ENCODE assay signal across 18 cellular contexts in the genomic region with DNA sequence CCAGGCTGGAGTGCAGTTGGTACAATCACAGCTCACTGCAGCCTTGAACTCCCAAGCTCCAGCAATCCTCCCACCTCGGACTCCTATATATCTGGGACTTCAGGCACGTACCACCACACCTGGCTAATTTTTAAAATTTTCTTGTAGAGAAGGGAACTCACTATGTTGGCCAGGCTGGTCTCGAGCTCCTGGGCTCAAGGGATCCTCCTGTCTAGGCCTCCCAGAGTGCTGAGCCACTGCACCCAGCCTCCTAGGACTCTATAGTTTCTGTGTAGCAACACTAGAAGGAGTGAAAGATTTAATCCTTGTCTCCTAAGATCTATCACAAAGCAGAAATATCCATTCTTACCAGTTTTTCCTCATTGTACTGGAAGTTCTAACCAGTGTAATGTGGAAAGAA. TPM values are rescaled to one million over a fixed set of nuclear protein-coding genes. Genes with fewer than 3 reads are reported as not detected.
DNase-seq lines count a peak whose midpoint lies in the region; ATAC-seq and TF ChIP-seq lines count a peak whose summit lies in the region.
"Had no signal": no experiment of that assay in that cellular context is flagged by ENCODE, and none has a peak within 500 bp of the region (broad histone marks: within the 10 kb centered on the region; RNA-seq: fewer than 3 reads in every experiment).

No MANE protein-coding gene starts in this region.

- H3K9me1 ChIP-seq in IMR-90 (ENCODE audit: insufficient read depth, low read length), result no peaks in the 10 kb centered on the region

- TF ChIP-seq RAD21 in IMR-90 (IDR thresholded peaks at IDR 0.05; ENCODE audit: low read length), result no peak

- H3K23ac ChIP-seq in IMR-90 (ENCODE audit: low read depth, low read length), result no peak overlapping the region

- H3K27me3 ChIP-seq in BLaER1 (no peaks in the 10 kb centered on the region), IMR-90 (ENCODE audit: control insufficient read depth, insufficient read depth, low read length) (no peaks in the 10 kb centered on the region; the same call in 1 of the 2 replicates), RWPE2 (ENCODE audit: insufficient read depth, poor library complexity, severe bottlenecking) (no peaks in the 10 kb centered on the region)

- no peak overlapping the region for H3K18ac ChIP-seq in IMR-90 (ENCODE audit: low read depth, low read length)

- H3K36me3 ChIP-seq in BLaER1 (no peaks in the 10 kb centered on the region), IMR-90 (ENCODE audit: control insufficient read depth, insufficient read depth, low read length) (no peaks in the 10 kb centered on the region), RWPE2 (ENCODE audit: low read depth) (no peaks in the 10 kb centered on the region)

- H3K4me1 ChIP-seq in BLaER1 (peaks cover 20% of the 10 kb centered on the region), IMR-90 (ENCODE audit: control insufficient read depth, insufficient read depth, low read length) (no peaks in the 10 kb centered on the region), RWPE2 (ENCODE audit: insufficient read depth, poor library complexity, severe bottlenecking) (no peaks in the 10 kb centered on the region)
- H3K4me1 ChIP-seq: Caco-2 had no signal

- dilution Hi-C loops in IMR-90 (cut with HindIII; ENCODE audit: low sequenced_read_pairs, unreplicated experiment), result no loop called here

- H3K9me3 ChIP-seq in BLaER1, result no peaks in the 10 kb centered on the region
- H3K9me3 ChIP-seq in IMR-90 (ENCODE audit: control insufficient read depth, insufficient read depth, low read length), result no peaks in the 10 kb centered on the region
- H3K9me3 ChIP-seq in RWPE2 (ENCODE audit: severe bottlenecking), result no peaks in the 10 kb centered on the region
- H3K9me3 ChIP-seq: Caco-2 had no signal

- H3K27ac ChIP-seq in BLaER1 (no peak overlapping the region), IMR-90 (ENCODE audit: insufficient read depth, low read length) (no peak overlapping the region), RWPE2 (ENCODE audit: poor library complexity, severe bottlenecking) (no peak overlapping the region)

- no peak overlapping the region for H2BK20ac ChIP-seq in IMR-90 (ENCODE audit: low read depth, low read length)

- peak overlapping the region; percentile 41 for H3K4me2 ChIP-seq in BLaER1
- no peak overlapping the region for H3K4me2 ChIP-seq in IMR-90 (ENCODE audit: low read depth, low read length)

- WGBS in IMR-90 (ENCODE audit: extremely low coverage in 2 of 2, insufficient read length in 1 of 2), 2 experiments, result no CpG with 5 or more reads among the region's 3 CpGs

- peaks cover under 1% of the 10 kb centered on the region for H3K4me1 Mint-ChIP-seq in stimulated activated memory B cell treated with anti-CD40 and anti-IgM and Interleukin-4, amounts not matched to agents 10 μg/mL and 1 μg/mL and 100 μg/mL, for 72 hours
- H3K4me1 Mint-ChIP-seq in activated naive CD4-positive, alpha-beta T cell treated with anti-CD3 and anti-CD28 coated beads for 36 hours (ENCODE audit: low read depth), result no peaks in the 10 kb centered on the region

- no peak overlapping the region for H2BK15ac ChIP-seq in IMR-90 (ENCODE audit: low read depth, low read length)

- POLR2A ChIA-PET in IMR-90 (lab: Charles Lee; ENCODE audit: unreplicated experiment), result no interaction called here

- ATAC-seq in IMR-90 (ENCODE audit: low read depth), result no peak
- no peak for ATAC-seq in RWPE2 (ENCODE audit: low read depth)
- ATAC-seq in stimulated activated memory B cell treated with anti-CD40 and anti-IgM and Interleukin-4, amounts not matched to agents 10 μg/mL and 1 μg/mL and 100 μg/mL, for 72 hours, result no peak
- no peak for ATAC-seq in GM21529 (IDR thresholded peaks at IDR 0.05; ENCODE audit: unreplicated experiment)
- no peak for ATAC-seq in GM19035 (IDR thresholded peaks at IDR 0.05; ENCODE audit: unreplicated experiment)
- ATAC-seq: HCT116 had no signal

- H2AK9ac ChIP-seq in IMR-90 (replicated peaks; ENCODE audit: low read depth, low read length, poor library complexity), result no peak overlapping the region

- H4K20me1 ChIP-seq in BLaER1 (no peaks in the 10 kb centered on the region), IMR-90 (ENCODE audit: insufficient read depth, low read length) (no peaks in the 10 kb centered on the region)

- H4K8ac ChIP-seq in IMR-90 (ENCODE audit: low read depth in 2 of 2, low read length in 2 of 2), result no peak overlapping the region

- H2BK5ac ChIP-seq in IMR-90 (ENCODE audit: low read depth, low read length, poor library complexity, severe bottlenecking), result no peak overlapping the region

- no peak overlapping the region for H3K4me3 Mint-ChIP-seq in stimulated activated memory B cell treated with anti-CD40 and anti-IgM and Interleukin-4, amounts not matched to agents 10 μg/mL and 1 μg/mL and 100 μg/mL, for 72 hours
- H3K4me3 Mint-ChIP-seq in activated naive CD4-positive, alpha-beta T cell treated with anti-CD3 and anti-CD28 coated beads for 36 hours, result no peak overlapping the region
- H3K4me3 Mint-ChIP-seq: HFFc6 had no signal

- no peaks in the 10 kb centered on the region for H3K79me1 ChIP-seq in IMR-90 (ENCODE audit: low read depth in 1 of 2, low read length in 2 of 2)

- no peaks in the 10 kb centered on the region for H3K27me3 Mint-ChIP-seq in stimulated activated memory B cell treated with anti-CD40 and anti-IgM and Interleukin-4, amounts not matched to agents 10 μg/mL and 1 μg/mL and 100 μg/mL, for 72 hours
- H3K27me3 Mint-ChIP-seq in activated naive CD4-positive, alpha-beta T cell treated with anti-CD3 and anti-CD28 coated beads for 36 hours (ENCODE audit: low read depth), result no peaks in the 10 kb centered on the region

- no peak overlapping the region for H2BK120ac ChIP-seq in IMR-90 (ENCODE audit: low read depth, low read length)

- TF ChIP-seq POLR2A in IMR-90 (IDR thresholded peaks at IDR 0.05; ENCODE audit: low read depth, low read length), result no peak

- H2AK5ac ChIP-seq in IMR-90 (ENCODE audit: low read depth, low read length), result no peak overlapping the region

- H3K36me3 Mint-ChIP-seq in stimulated activated memory B cell treated with anti-CD40 and anti-IgM and Interleukin-4, amounts not matched to agents 10 μg/mL and 1 μg/mL and 100 μg/mL, for 72 hours, result no peaks in the 10 kb centered on the region
- no peaks in the 10 kb centered on the region for H3K36me3 Mint-ChIP-seq in activated naive CD4-positive, alpha-beta T cell treated with anti-CD3 and anti-CD28 coated beads for 36 hours (ENCODE audit: low read depth)
- H3K36me3 Mint-ChIP-seq: CD4-positive, CD25-positive, alpha-beta regulatory T cell had no signal

- H3K9me3 Mint-ChIP-seq in stimulated activated memory B cell treated with anti-CD40 and anti-IgM and Interleukin-4, amounts not matched to agents 10 μg/mL and 1 μg/mL and 100 μg/mL, for 72 hours, result no peaks in the 10 kb centered on the region
- no peaks in the 10 kb centered on the region for H3K9me3 Mint-ChIP-seq in activated naive CD4-positive, alpha-beta T cell treated with anti-CD3 and anti-CD28 coated beads for 36 hours
- H3K9me3 Mint-ChIP-seq: CD4-positive, CD25-positive, alpha-beta regulatory T cell; HFFc6 had no signal

- peak overlapping the region; percentile 37 for H3K27ac Mint-ChIP-seq in stimulated activated memory B cell treated with anti-CD40 and anti-IgM and Interleukin-4, amounts not matched to agents 10 μg/mL and 1 μg/mL and 100 μg/mL, for 72 hours
- no peak overlapping the region for H3K27ac Mint-ChIP-seq in activated naive CD4-positive, alpha-beta T cell treated with anti-CD3 and anti-CD28 coated beads for 36 hours
- H3K27ac Mint-ChIP-seq: CD4-positive, CD25-positive, alpha-beta regulatory T cell; HFFc6 had no signal

- no peak overlapping the region for H4K91ac ChIP-seq in IMR-90 (ENCODE audit: insufficient read depth, low read depth, low read length)

- DNase-seq in IMR-90 (no peak), RWPE2 (ENCODE audit: low spot score) (peak; percentile 4)
- DNase-seq in activated naive CD4-positive, alpha-beta T cell treated with anti-CD3 and anti-CD28 coated beads for 36 hours, result no peak
- DNase-seq: 8988T; C1 segment of cervical spinal cord; Caco-2; CD4-positive, CD25-positive, alpha-beta regulatory T cell; DMS153; DMS79; GDM1; HFFc6 had no signal

- no peak overlapping the region for H3K4ac ChIP-seq in IMR-90 (ENCODE audit: low read depth, low read length)

- in situ Hi-C loops in IMR-90 (cut with MboI; ENCODE audit: low sequenced_read_pairs), result no loop called here

- H4K5ac ChIP-seq in IMR-90 (ENCODE audit: low read depth, low read length), result no peak overlapping the region

- intact Hi-C loops in IMR-90 (cut with micrococcal nuclease), result no loop called here
- intact Hi-C loops in activated naive CD4-positive, alpha-beta T cell treated with anti-CD3 and anti-CD28 coated beads for 36 hours (cut with micrococcal nuclease), result no loop called here

- H3K14ac ChIP-seq in IMR-90 (replicated peaks; ENCODE audit: low read depth, low read length), result no peak overlapping the region

- H3K4me3 ChIP-seq in BLaER1 (no peak overlapping the region), IMR-90 (ENCODE audit: insufficient read depth, low read depth, low read length) (no peak overlapping the region), RWPE2 (ENCODE audit: severe bottlenecking) (no peak overlapping the region)

- H2AFZ ChIP-seq in IMR-90 (replicated peaks; ENCODE audit: low read length, poor library complexity), result peak overlapping the region; percentile 6

- CTCF ChIA-PET in IMR-90 (lab: Yijun Ruan, JAX), result interaction anchor here (0.5 kb wide), 1 partner anchor 10 kb away, joined by 4 read pairs; no protein-coding TSS in a partner anchor
- CTCF ChIA-PET in activated naive CD4-positive, alpha-beta T cell treated with anti-CD3 and anti-CD28 coated beads for 36 hours (lab: Charles Lee), result no interaction called here

- H3K9ac ChIP-seq in BLaER1, result no peak overlapping the region
- no peak overlapping the region for H3K9ac ChIP-seq in IMR-90 (ENCODE audit: low read depth, low read length)

- no peak overlapping the region for H3K56ac ChIP-seq in IMR-90 (ENCODE audit: extremely low read depth, insufficient read depth, low read length)

- TF ChIP-seq CTCF in IMR-90 (conservative IDR thresholded peaks at IDR 0.05; ENCODE audit: low read depth, low read length) (no peak), RWPE2 (IDR thresholded peaks at IDR 0.05; ENCODE audit: poor library complexity, severe bottlenecking) (no peak)

- no TSS peak for BruUV-seq in IMR-90 (replicated peaks; lab: Mats Ljungman, UMichigan)

RNA-seq across cellular contexts. Expression of gene APOF, which starts 4.3 kb away (rescaled TPM):
- total RNA-seq in IMR-90 (2012; rRNA removed), result not detected in 2 replicates
- polyA plus RNA-seq in IMR-90 (2012; rRNA removed), result not detected in 2 replicates
- not detected in 2 replicates for polyA plus RNA-seq in IMR-90 (2012; cell fraction: cytosol; rRNA removed)
- polyA plus RNA-seq in IMR-90 (2012; cell fraction: nucleus; rRNA removed; ENCODE audit: low replicate concordance), result not detected in 2 replicates
- total RNA-seq in activated naive CD4-positive, alpha-beta T cell treated with anti-CD3 and anti-CD28 coated beads for 36 hours, result not detected
- total RNA-seq: A673; CD4-positive, CD25-positive, alpha-beta regulatory T cell; HFFc6 had no signal
- polyA plus RNA-seq: AG04450; CD4-positive, CD25-positive, alpha-beta regulatory T cell had no signal

RNA-seq across cellular contexts. Expression of gene STAT2, which starts 7.0 kb away (rescaled TPM):
- total RNA-seq in IMR-90 (2012; rRNA removed), result 125 and 182 TPM in 2 replicates
- polyA plus RNA-seq in IMR-90 (2012; rRNA removed), result 63.9 and 99.3 TPM in 2 replicates
- 38.2 and 47.6 TPM in 2 replicates for polyA plus RNA-seq in IMR-90 (2012; cell fraction: cytosol; rRNA removed)
- polyA plus RNA-seq in IMR-90 (2012; cell fraction: nucleus; rRNA removed; ENCODE audit: low replicate concordance), result 266 and 434 TPM in 2 replicates
- 100 to 1,000 TPM; 109 to 119 TPM for total RNA-seq in activated naive CD4-positive, alpha-beta T cell treated with anti-CD3 and anti-CD28 coated beads for 36 hours

RNA-seq across cellular contexts. Expression of gene IL23A, which starts 28.3 kb away (rescaled TPM):
- total RNA-seq in IMR-90 (2012; rRNA removed), result not detected in 2 replicates
- 0.17 and 0.55 TPM in 2 replicates for polyA plus RNA-seq in IMR-90 (2012; rRNA removed)
- 0.19 TPM in 1 of 2 replicates, not detected in the other for polyA plus RNA-seq in IMR-90 (2012; cell fraction: cytosol; rRNA removed)
- 0.30 and 0.36 TPM in 2 replicates for polyA plus RNA-seq in IMR-90 (2012; cell fraction: nucleus; rRNA removed; ENCODE audit: low replicate concordance)
- total RNA-seq in activated naive CD4-positive, alpha-beta T cell treated with anti-CD3 and anti-CD28 coated beads for 36 hours, result 10 to 100 TPM in 1 of 2 experiments, 1 to 10 TPM in 1; 9.0 to 12.6 TPM
- total RNA-seq: A673 had no signal
- polyA plus RNA-seq: AG04450 had no signal

RNA-seq across cellular contexts. Expression of gene PAN2, which starts 33.1 kb away (rescaled TPM):
- total RNA-seq in IMR-90 (2012; rRNA removed), result 7.5 and 9.7 TPM in 2 replicates
- polyA plus RNA-seq in IMR-90 (2012; rRNA removed), result 16.6 and 20.2 TPM in 2 replicates
- polyA plus RNA-seq in IMR-90 (2012; cell fraction: cytosol; rRNA removed), result 3.6 and 4.1 TPM in 2 replicates
- polyA plus RNA-seq in IMR-90 (2012; cell fraction: nucleus; rRNA removed; ENCODE audit: low replicate concordance), result 119 and 302 TPM in 2 replicates
- total RNA-seq in activated naive CD4-positive, alpha-beta T cell treated with anti-CD3 and anti-CD28 coated beads for 36 hours, result 10 to 100 TPM; 82.7 to 85.4 TPM

RNA-seq across cellular contexts. Expression of gene CNPY2, which starts 51.2 kb away (rescaled TPM):
- total RNA-seq in IMR-90 (2012; rRNA removed), result 65.2 and 76.7 TPM in 2 replicates
- polyA plus RNA-seq in IMR-90 (2012; rRNA removed), result 175 and 177 TPM in 2 replicates
- polyA plus RNA-seq in IMR-90 (2012; cell fraction: cytosol; rRNA removed), result 76.2 and 160 TPM in 2 replicates
- polyA plus RNA-seq in IMR-90 (2012; cell fraction: nucleus; rRNA removed; ENCODE audit: low replicate concordance), result 41.5 and 107 TPM in 2 replicates
- 10 to 100 TPM; 47.5 to 57.3 TPM for total RNA-seq in activated naive CD4-positive, alpha-beta T cell treated with anti-CD3 and anti-CD28 coated beads for 36 hours

Comparison
In these comparisons a context has a peak if more than half of its experiments do, and no peak if none do; other contexts are left out.
1. RNA of gene IL23A, which starts 28.3 kb away (total RNA-seq): 9.0 to 12.6 TPM in activated naive CD4-positive, alpha-beta T cell treated with anti-CD3 and anti-CD28 coated beads for 36 hours; not detected in IMR-90; every median in the first group is over 10 times any median in the second.